15 cellular contexts compared by ENCODE assay signal in the genomic region with DNA sequence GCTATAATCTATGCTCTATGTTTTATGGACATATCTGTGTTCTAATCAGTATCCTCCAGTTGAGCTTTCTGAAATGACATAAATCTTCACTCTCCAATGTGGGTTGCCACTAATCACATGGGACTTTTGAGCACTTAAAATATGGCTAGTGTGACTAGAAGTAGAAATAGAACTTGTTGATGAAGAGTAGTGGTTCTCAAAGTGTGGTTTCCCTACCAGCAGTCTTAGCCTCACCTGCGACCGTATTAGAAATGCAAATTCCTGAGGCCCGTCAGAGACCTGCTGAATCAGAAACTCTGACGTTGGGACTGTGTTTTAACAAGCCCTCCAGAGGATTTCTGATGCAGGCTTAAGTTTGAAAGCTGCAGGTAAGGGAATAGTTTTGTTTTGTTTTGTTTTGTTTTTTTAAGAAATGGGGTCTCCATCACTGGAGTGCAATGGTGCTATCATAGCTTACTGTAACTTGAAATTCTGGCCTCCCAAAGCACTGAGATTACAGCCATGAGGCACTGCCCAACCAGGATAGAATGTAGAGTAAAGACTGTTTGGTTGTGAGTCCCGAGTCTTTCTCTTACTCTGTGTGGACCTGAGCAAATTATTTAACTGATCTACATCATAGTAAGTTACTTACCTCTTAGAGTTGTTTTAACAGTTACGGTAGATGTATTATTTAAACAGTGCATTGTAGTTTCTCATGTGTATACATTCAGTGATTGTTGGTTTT. TPM values are rescaled to one million over a fixed set of nuclear protein-coding genes. Genes with fewer than 3 reads are reported as not detected.
DNase-seq lines count a peak whose midpoint lies in the region; ATAC-seq and TF ChIP-seq lines count a peak whose summit lies in the region.
"Had no signal": no experiment of that assay in that cellular context is flagged by ENCODE, and none has a peak within 500 bp of the region (broad histone marks: within the 10 kb centered on the region; RNA-seq: fewer than 3 reads in every experiment).

No MANE protein-coding gene starts in this region.

- H3K9ac ChIP-seq in endodermal cell (ENCODE audit: extremely low read depth, low read length, poor library complexity, severe bottlenecking) = no peak overlapping the region

- DNase-seq in foreskin keratinocyte (peak; percentile 42 to 69), HK-2 (ENCODE audit: unreplicated experiment) (no peak), endodermal cell (no peak), hypothalamus (lab: John Stamatoyannopoulos, UW) (no peak)
- DNase-seq: activated CD4-positive, alpha-beta memory T cell treated with anti-CD3 and anti-CD28 coated beads for 36 hours; Caco-2; dermis blood vessel endothelial cell; heart right ventricle; NCI-H345; upper lobe of right lung had no signal

- H3K9me3 Mint-ChIP-seq in endodermal cell = peaks cover 12% of the 10 kb centered on the region
- H3K9me3 Mint-ChIP-seq: activated CD4-positive, alpha-beta memory T cell treated with anti-CD3 and anti-CD28 coated beads for 36 hours had no signal

- no peak overlapping the region for H3K4me3 ChIP-seq in endodermal cell (ENCODE audit: low read length)
- H3K4me3 ChIP-seq: heart right ventricle, SK-N-MC, upper lobe of right lung had no signal

- no peaks in the 10 kb centered on the region for H3K4me1 ChIP-seq in foreskin keratinocyte
- peaks cover 5% of the 10 kb centered on the region for H3K4me1 ChIP-seq in endodermal cell (ENCODE audit: control insufficient read depth, insufficient read depth, low read length)
- H3K4me1 ChIP-seq: Caco-2, upper lobe of right lung had no signal

- ATAC-seq in GM18909 (IDR thresholded peaks at IDR 0.05; ENCODE audit: poor library complexity, unreplicated experiment) = peak; percentile 93
- peak; percentile 93 for ATAC-seq in GM21737 (IDR thresholded peaks at IDR 0.05; ENCODE audit: unreplicated experiment)
- peak; percentile 93 for ATAC-seq in HG03135 (IDR thresholded peaks at IDR 0.05; ENCODE audit: unreplicated experiment)
- peak; percentile 85 for ATAC-seq in foreskin keratinocyte
- ATAC-seq: heart right ventricle, upper lobe of right lung had no signal

- H3K36me3 Mint-ChIP-seq in endodermal cell (ENCODE audit: low read depth) = peaks cover 52% of the 10 kb centered on the region

- peaks cover 20% of the 10 kb centered on the region for H3K9me3 ChIP-seq in endodermal cell (ENCODE audit: control insufficient read depth, low read length)
- H3K9me3 ChIP-seq: Caco-2, upper lobe of right lung had no signal

- 90 to 93% methylated on average over 3 to 6 of the region's 6 CpGs for whole genome bisulfite sequencing in endodermal cell (ENCODE audit: insufficient coverage in 1 of 2, insufficient read length in 1 of 2), 2 experiments

- H3K36me3 ChIP-seq in endodermal cell (ENCODE audit: control insufficient read depth, insufficient read depth, low read length) = peaks cover 64% of the 10 kb centered on the region

- H3K27ac Mint-ChIP-seq in endodermal cell = no peak overlapping the region
- H3K27ac Mint-ChIP-seq: activated CD4-positive, alpha-beta memory T cell treated with anti-CD3 and anti-CD28 coated beads for 36 hours; activated naive CD8-positive, alpha-beta T cell had no signal

- peak overlapping the region; percentile 42 for H3K27ac ChIP-seq in foreskin keratinocyte
- H3K27ac ChIP-seq in endodermal cell (ENCODE audit: low read depth, low read length) = no peak overlapping the region
- H3K27ac ChIP-seq: heart right ventricle, SK-N-MC, upper lobe of right lung had no signal

- H3K27me3 ChIP-seq in foreskin keratinocyte (no peaks in the 10 kb centered on the region), endodermal cell (ENCODE audit: control insufficient read depth, insufficient read depth, low read length, poor library complexity, severe bottlenecking) (no peaks in the 10 kb centered on the region)
- H3K27me3 ChIP-seq: heart right ventricle, upper lobe of right lung had no signal

- no peak overlapping the region for H3K4me3 Mint-ChIP-seq in endodermal cell
- H3K4me3 Mint-ChIP-seq: activated CD4-positive, alpha-beta memory T cell treated with anti-CD3 and anti-CD28 coated beads for 36 hours; activated naive CD8-positive, alpha-beta T cell had no signal

- no peaks in the 10 kb centered on the region for H3K27me3 Mint-ChIP-seq in endodermal cell (ENCODE audit: insufficient read depth)
- H3K27me3 Mint-ChIP-seq: activated CD4-positive, alpha-beta memory T cell treated with anti-CD3 and anti-CD28 coated beads for 36 hours; activated naive CD8-positive, alpha-beta T cell had no signal

- H3K4me1 Mint-ChIP-seq in endodermal cell = peaks cover 20% of the 10 kb centered on the region

- no peak for TF ChIP-seq CTCF in foreskin keratinocyte (conservative IDR thresholded peaks at IDR 0.05)
- no peak for TF ChIP-seq CTCF in endodermal cell (conservative IDR thresholded peaks at IDR 0.05)

RNA-seq across cellular contexts. Expression of gene GLRX2, which starts 21.7 kb away (rescaled TPM):
- total RNA-seq in foreskin keratinocyte (25.6 and 27.5 TPM in 2 replicates), endodermal cell (10 to 100 TPM in 1 of 2 donors, 1 to 10 TPM in 1; 8.6 to 11.0 TPM)
- 32.3 and 34.3 TPM in 2 replicates for polyA plus RNA-seq in foreskin keratinocyte
- polyA plus RNA-seq in endodermal cell (2013, experiment 1 of 2) = 5.3 TPM
- 6.1 TPM for polyA plus RNA-seq in endodermal cell (2013, experiment 2 of 2)

RNA-seq across cellular contexts. Expression of gene RO60, which starts 24.1 kb away (rescaled TPM):
- total RNA-seq in foreskin keratinocyte (57.9 and 68.3 TPM in 2 replicates), endodermal cell (10 to 100 TPM; 79.4 to 92.0 TPM)
- 4.1 and 4.2 TPM in 2 replicates for polyA plus RNA-seq in foreskin keratinocyte
- 41.1 TPM for polyA plus RNA-seq in endodermal cell (2013, experiment 1 of 2)
- 47.7 TPM for polyA plus RNA-seq in endodermal cell (2013, experiment 2 of 2)

RNA-seq across cellular contexts. Expression of gene UCHL5, which starts 24.4 kb away (rescaled TPM):
- total RNA-seq in foreskin keratinocyte = 48.9 and 61.4 TPM in 2 replicates
- 26.5 and 36.7 TPM in 2 replicates for polyA plus RNA-seq in foreskin keratinocyte
- 10 to 100 TPM; 33.0 to 40.6 TPM for total RNA-seq in endodermal cell
- polyA plus RNA-seq in endodermal cell (2013, experiment 1 of 2) = 32.7 TPM
- polyA plus RNA-seq in endodermal cell (2013, experiment 2 of 2) = 33.8 TPM

RNA-seq across cellular contexts. Expression of gene CDC73, which starts 38.3 kb away (rescaled TPM):
- total RNA-seq in foreskin keratinocyte (33.6 and 34.2 TPM in 2 replicates), endodermal cell (10 to 100 TPM; 52.8 to 53.0 TPM)
- 14.5 and 16.0 TPM in 2 replicates for polyA plus RNA-seq in foreskin keratinocyte
- polyA plus RNA-seq in endodermal cell (2013, experiment 1 of 2) = 31.7 TPM
- 30.3 TPM for polyA plus RNA-seq in endodermal cell (2013, experiment 2 of 2)

Comparison
In these comparisons a context has a peak if more than half of its experiments do, and no peak if none do; other contexts are left out.
1. DNase-seq: peak in foreskin keratinocyte (2 of 2); none in HK-2 (single experiment), endodermal cell (single experiment) and hypothalamus (0 of 51).
2. Peak in every context shown above with its lines, with median percentiles within 50 percentile points of each other: ATAC-seq.